26 cellular contexts compared by ENCODE assay signal in genomic region chr2:128636802-128637147, GRCh38.
DNase-seq lines count a peak whose midpoint lies in the region; ATAC-seq, FAIRE-seq and TF ChIP-seq lines count a peak whose summit lies in the region.
"Had no signal": no experiment of that assay in that cellular context is flagged by ENCODE, and none has a peak within 500 bp of the region (broad histone marks: within the 10 kb centered on the region; RNA-seq: fewer than 3 reads in every experiment).

No MANE protein-coding gene starts in this region.

- H3K27me3 Mint-ChIP-seq in activated T-cell treated with anti-CD3 and anti-CD28 coated beads, Interleukin-2, amount 50 U/mL, for 24 hours, result peaks cover 5% of the 10 kb centered on the region
- H3K27me3 Mint-ChIP-seq in activated T-cell treated with anti-CD3 and anti-CD28 coated beads, Interleukin-2, amount 50 U/mL, for 4 hours (ENCODE audit: low read depth), result peaks cover 8% of the 10 kb centered on the region

- POLR2A ChIA-PET in HepG2 (lab: Yijun Ruan, JAX), result no interaction called here

- intact Hi-C loops in HepG2 (cut with micrococcal nuclease; ENCODE audit: unreplicated experiment), result no loop called here
- intact Hi-C loops in upper lobe of right lung (cut with DNase I), result no loop called here

- no peak overlapping the region for H3K27ac Mint-ChIP-seq in activated T-cell treated with anti-CD3 and anti-CD28 coated beads, Interleukin-2, amount 50 U/mL, for 24 hours
- H3K27ac Mint-ChIP-seq: activated CD4-positive, alpha-beta memory T cell treated with anti-CD3 and anti-CD28 coated beads for 36 hours; CD4-positive, alpha-beta memory T cell; IgD-negative memory B cell; progenitor cell of endocrine pancreas; T-cell had no signal

- no peak for TF ChIP-seq RAD21 in HepG2 (CRISPR knock-in tag; IDR thresholded peaks at IDR 0.05)

- H3K9me3 Mint-ChIP-seq in activated T-cell treated with anti-CD3 and anti-CD28 coated beads, Interleukin-2, amount 50 U/mL, for 24 hours, result no peaks in the 10 kb centered on the region
- H3K9me3 Mint-ChIP-seq in activated T-cell treated with anti-CD3 and anti-CD28 coated beads, Interleukin-2, amount 50 U/mL, for 4 hours, result no peaks in the 10 kb centered on the region
- H3K9me3 Mint-ChIP-seq: activated CD4-positive, alpha-beta memory T cell treated with anti-CD3 and anti-CD28 coated beads for 36 hours; IgD-negative memory B cell; T-cell had no signal

- in situ Hi-C loops in HepG2 (cut with HindIII; ENCODE audit: extremely low pct_ligation_motif_present, low pct_unique_long_range_greater_than_20kb), result loop anchor here (25.0 kb wide), 1 partner anchor 574 kb away; no protein-coding TSS in a partner anchor

- H3K4me1 ChIP-seq in HepG2 (ENCODE audit: insufficient read depth, low read length) (no peaks in the 10 kb centered on the region), upper lobe of right lung (no peaks in the 10 kb centered on the region)
- H3K4me1 ChIP-seq: body of pancreas had no signal

- H3K4me2 ChIP-seq in HepG2 (ENCODE audit: low read depth, low read length), result no peak overlapping the region

- no peak for TF ChIP-seq EP300 in HepG2 (IDR thresholded peaks at IDR 0.05; ENCODE audit: low read depth in 2 of 2, low read length in 2 of 2)
- TF ChIP-seq EP300 in HepG2 (CRISPR knock-in tag; IDR thresholded peaks at IDR 0.05; ENCODE audit: borderline replicate concordance), result no peak

- no peak for TF ChIP-seq POLR2A in HepG2 (IDR thresholded peaks at IDR 0.05; ENCODE audit: insufficient read depth in 1 of 2, low read depth in 2 of 2, low read length in 2 of 2)

- no peaks in the 10 kb centered on the region for H3K9me3 ChIP-seq in HepG2 (ENCODE audit: low read length)
- H3K9me3 ChIP-seq in upper lobe of right lung, result no peaks in the 10 kb centered on the region
- H3K9me3 ChIP-seq: body of pancreas, neutrophil, SJCRH30 had no signal

- H3K4me3 ChIP-seq in HepG2 (replicated peaks in 1 of 3; ENCODE audit: insufficient read depth in 1 of 3, low read depth in 2 of 3, low read length in 3 of 3) (no peak overlapping the region), upper lobe of right lung (no peak overlapping the region)
- H3K4me3 ChIP-seq: body of pancreas, SJCRH30 had no signal

- H3K27me3 ChIP-seq in HepG2 (ENCODE audit: control insufficient read depth in 1 of 2, insufficient read depth in 2 of 2, low read length in 2 of 2) (peaks cover 2 to 34% of the 10 kb centered on the region in 2 experiments; a peak in 4 of 5 replicates), upper lobe of right lung (peaks cover 4% of the 10 kb centered on the region)
- H3K27me3 ChIP-seq: body of pancreas, neutrophil, SJCRH30 had no signal

- no peaks in the 10 kb centered on the region for H3K36me3 Mint-ChIP-seq in activated T-cell treated with anti-CD3 and anti-CD28 coated beads, Interleukin-2, amount 50 U/mL, for 24 hours (ENCODE audit: low read depth)
- H3K36me3 Mint-ChIP-seq in activated T-cell treated with anti-CD3 and anti-CD28 coated beads, Interleukin-2, amount 50 U/mL, for 4 hours (ENCODE audit: insufficient read depth), result no peaks in the 10 kb centered on the region
- H3K36me3 Mint-ChIP-seq: activated CD4-positive, alpha-beta memory T cell treated with anti-CD3 and anti-CD28 coated beads for 36 hours; CD4-positive, alpha-beta memory T cell; T-cell had no signal

- no TSS peak for BruUV-seq in HepG2 (replicated peaks; lab: Mats Ljungman, UMichigan)

- CTCF ChIA-PET in HepG2 (lab: Yijun Ruan, JAX; ENCODE audit: low intra/inter-chr PET ratio, low total read pairs), result no interaction called here

- H3K4me3 Mint-ChIP-seq in activated T-cell treated with anti-CD3 and anti-CD28 coated beads, Interleukin-2, amount 50 U/mL, for 24 hours, result no peak overlapping the region
- no peak overlapping the region for H3K4me3 Mint-ChIP-seq in activated T-cell treated with anti-CD3 and anti-CD28 coated beads, Interleukin-2, amount 50 U/mL, for 4 hours
- H3K4me3 Mint-ChIP-seq: activated CD4-positive, alpha-beta memory T cell treated with anti-CD3 and anti-CD28 coated beads for 36 hours; CD4-positive, alpha-beta memory T cell; IgD-negative memory B cell; T-cell had no signal

- WGBS in HepG2 (ENCODE audit: low lambda C conversion rate), result 30% methylated on average over 4 of the region's 5 CpGs

- no peak overlapping the region for H2AFZ ChIP-seq in HepG2 (ENCODE audit: low read length)

- H3K4me1 Mint-ChIP-seq in activated T-cell treated with anti-CD3 and anti-CD28 coated beads, Interleukin-2, amount 50 U/mL, for 24 hours (ENCODE audit: low read depth), result no peaks in the 10 kb centered on the region
- no peaks in the 10 kb centered on the region for H3K4me1 Mint-ChIP-seq in activated T-cell treated with anti-CD3 and anti-CD28 coated beads, Interleukin-2, amount 50 U/mL, for 4 hours (ENCODE audit: low read depth)
- H3K4me1 Mint-ChIP-seq: CD4-positive, alpha-beta memory T cell; T-cell had no signal

- H4K20me1 ChIP-seq in HepG2 (ENCODE audit: insufficient read depth, low read length), result no peaks in the 10 kb centered on the region

- H3K36me3 ChIP-seq in HepG2 (replicated peaks in 1 of 2; ENCODE audit: control insufficient read depth in 1 of 2, insufficient read depth in 2 of 2, low read length in 2 of 2) (no peaks in the 10 kb centered on the region), upper lobe of right lung (no peaks in the 10 kb centered on the region)
- H3K36me3 ChIP-seq: neutrophil, SJCRH30 had no signal

- H3K79me2 ChIP-seq in HepG2 (ENCODE audit: insufficient read depth, low read length), result no peaks in the 10 kb centered on the region

- H3K27ac ChIP-seq in HepG2 (ENCODE audit: extremely low read length, insufficient read depth, low read length), result no peak overlapping the region
- H3K27ac ChIP-seq in upper lobe of right lung, result no peak overlapping the region
- H3K27ac ChIP-seq: body of pancreas, epithelial cell of prostate, neutrophil, SJCRH30 had no signal

- TF ChIP-seq CTCF in HepG2 (CRISPR knock-in tag; IDR thresholded peaks at IDR 0.05) (no peak), upper lobe of right lung (IDR thresholded peaks at IDR 0.05) (no peak)

- no peak for FAIRE-seq in HepG2 (lab: Jason Lieb, UNC)
- FAIRE-seq: A204.1, TTC549 had no signal

- peak; percentile 11 for DNase-seq in activated T-cell treated with anti-CD3 and anti-CD28 coated beads, Interleukin-2, amount 50 U/mL, for 24 hours
- DNase-seq in activated T-cell treated with anti-CD3 and anti-CD28 coated beads, Interleukin-2, amount 50 U/mL, for 4 hours, result no peak
- peak; percentile 39 for DNase-seq in ecto neural progenitor cell (ENCODE audit: low spot score)
- no peak for DNase-seq in HepG2 (ENCODE audit: low spot score)
- peak; percentile 31 for DNase-seq in upper lobe of right lung
- DNase-seq in OCI-M2 (lab: John Stamatoyannopoulos, UW; ENCODE audit: unreplicated experiment), result no peak
- DNase-seq: activated gamma-delta T cell treated with Interleukin-2 at 50 U/mL for 16 hours; activated T-cell treated with anti-CD3 and anti-CD28 coated beads for 4 hours; CD4-positive, alpha-beta memory T cell; DMS 273 treated with DMSO at 0.1 percent for 48 hours; NCI-H1092; NCI-H187 treated with DMSO at 0.1 percent for 48 hours; NCI-H526; SJCRH30; stimulated activated naive CD4-positive, alpha-beta T cell treated with Interleukin-2 at 50 U/mL for 16 hours had no signal

- ATAC-seq in activated T-cell treated with anti-CD3 and anti-CD28 coated beads, Interleukin-2, amount 50 U/mL, for 4 hours, result no peak
- ATAC-seq in HepG2, result peak; percentile 19; the same call in 1 of the 3 replicates
- no peak for ATAC-seq in upper lobe of right lung
- no peak for ATAC-seq in GM18867 (IDR thresholded peaks at IDR 0.05; ENCODE audit: unreplicated experiment)
- no peak for ATAC-seq in HG03135 (IDR thresholded peaks at IDR 0.05; ENCODE audit: unreplicated experiment)
- ATAC-seq: body of pancreas, T-cell had no signal

- H3K9ac ChIP-seq in HepG2 (ENCODE audit: insufficient read depth, low read depth, low read length), result no peak overlapping the region

TF ChIP-seq in HepG2, 621 proteins besides CTCF, POLR2A, EP300 and RAD21:
- TF ChIP-seq MAF1 (CRISPR knock-in tag; IDR thresholded peaks at IDR 0.05; ENCODE audit: borderline replicate concordance) (no peak), CC2D1A (CRISPR knock-in tag; IDR thresholded peaks at IDR 0.05) (no peak), YY1 (IDR thresholded peaks at IDR 0.05; ENCODE audit: insufficient read depth, insufficient replicate concordance, low read depth, low read length) (no peak), TEF (CRISPR knock-in tag; IDR thresholded peaks at IDR 0.05) (no peak), PHF21A (CRISPR knock-in tag; IDR thresholded peaks at IDR 0.05) (no peak), TGIF2 (CRISPR knock-in tag; IDR thresholded peaks at IDR 0.05) (no peak), ZNF501 (CRISPR knock-in tag; IDR thresholded peaks at IDR 0.05) (no peak), RBM39 (IDR thresholded peaks at IDR 0.05; ENCODE audit: low read depth, low read length, poor library complexity, severe bottlenecking) (no peak)
- TF ChIP-seq, protein P1, sequence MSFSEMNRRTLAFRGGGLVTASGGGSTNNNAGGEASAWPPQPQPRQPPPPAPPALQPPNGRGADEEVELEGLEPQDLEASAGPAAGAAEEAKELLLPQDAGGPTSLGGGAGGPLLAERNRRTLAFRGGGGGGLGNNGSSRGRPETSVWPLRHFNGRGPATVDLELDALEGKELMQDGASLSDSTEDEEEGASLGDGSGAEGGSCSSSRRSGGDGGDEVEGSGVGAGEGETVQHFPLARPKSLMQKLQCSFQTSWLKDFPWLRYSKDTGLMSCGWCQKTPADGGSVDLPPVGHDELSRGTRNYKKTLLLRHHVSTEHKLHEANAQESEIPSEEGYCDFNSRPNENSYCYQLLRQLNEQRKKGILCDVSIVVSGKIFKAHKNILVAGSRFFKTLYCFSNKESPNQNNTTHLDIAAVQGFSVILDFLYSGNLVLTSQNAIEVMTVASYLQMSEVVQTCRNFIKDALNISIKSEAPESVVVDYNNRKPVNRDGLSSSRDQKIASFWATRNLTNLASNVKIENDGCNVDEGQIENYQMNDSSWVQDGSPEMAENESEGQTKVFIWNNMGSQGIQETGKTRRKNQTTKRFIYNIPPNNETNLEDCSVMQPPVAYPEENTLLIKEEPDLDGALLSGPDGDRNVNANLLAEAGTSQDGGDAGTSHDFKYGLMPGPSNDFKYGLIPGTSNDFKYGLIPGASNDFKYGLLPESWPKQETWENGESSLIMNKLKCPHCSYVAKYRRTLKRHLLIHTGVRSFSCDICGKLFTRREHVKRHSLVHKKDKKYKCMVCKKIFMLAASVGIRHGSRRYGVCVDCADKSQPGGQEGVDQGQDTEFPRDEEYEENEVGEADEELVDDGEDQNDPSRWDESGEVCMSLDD (CRISPR knock-in tag; IDR thresholded peaks at IDR 0.05; ENCODE audit: borderline replicate concordance), result no peak

Comparison
In these comparisons a context has a peak if more than half of its experiments do, and no peak if none do; other contexts are left out.
1. DNase-seq: peak in activated T-cell treated with anti-CD3 and anti-CD28 coated beads, Interleukin-2, amount 50 U/mL, for 24 hours (single experiment), ecto neural progenitor cell (single experiment) and upper lobe of right lung (single experiment); none in activated T-cell treated with anti-CD3 and anti-CD28 coated beads, Interleukin-2, amount 50 U/mL, for 4 hours (single experiment), HepG2 (single experiment) and OCI-M2 (single experiment).